16 cellular contexts compared by ENCODE assay signal in the genomic region with DNA sequence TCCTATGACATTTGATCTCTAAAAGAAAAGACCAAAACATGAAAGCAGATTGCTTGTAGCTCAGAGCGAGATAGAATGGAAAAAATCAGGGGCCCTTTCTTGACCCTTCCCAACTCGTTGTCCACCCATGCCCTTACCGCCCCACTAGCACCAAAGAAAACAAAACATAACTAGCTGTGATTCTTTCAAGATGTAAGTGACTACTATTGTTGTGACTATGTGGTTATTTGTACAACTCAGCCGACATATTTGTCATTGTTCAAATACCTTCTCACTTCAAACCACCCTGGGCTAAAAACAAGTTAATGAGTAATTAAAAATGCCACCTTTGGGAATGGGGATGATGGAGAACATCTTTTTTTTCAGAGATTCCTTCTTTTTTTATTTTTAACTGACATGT.
"Had no signal": no experiment of that assay in that cellular context is flagged by ENCODE, and none has a peak within 500 bp of the region (broad histone marks: within the 10 kb centered on the region; RNA-seq: fewer than 3 reads in every experiment).

No MANE protein-coding gene starts in this region.

- H3K4me3 Mint-ChIP-seq: activated B cell treated with CpG ODN at 0.5 μM for 24 hours; activated CD4-positive, alpha-beta T cell treated with anti-CD3 and anti-CD28 coated beads, Interleukin-2, amount 10 ng/mL, durations not matched to agents 7 days and 5 days; naive thymus-derived CD8-positive, alpha-beta T cell; stimulated activated naive B cell treated with anti-CD40 and anti-IgM and Interleukin-4, amounts not matched to agents 10 μg/mL and 1 μg/mL and 100 μg/mL, for 72 hours had no signal

- H2AFZ ChIP-seq: hepatocyte had no signal

- H3K27ac Mint-ChIP-seq: activated B cell treated with CpG ODN at 0.5 μM for 24 hours; activated CD4-positive, alpha-beta T cell treated with anti-CD3 and anti-CD28 coated beads, Interleukin-2, amount 10 ng/mL, durations not matched to agents 7 days and 5 days; activated naive CD4-positive, alpha-beta T cell treated with anti-CD3 and anti-CD28 coated beads, Interleukin-2, amount 50 U/mL, for 72 hours; naive thymus-derived CD8-positive, alpha-beta T cell; stimulated activated naive B cell treated with anti-CD40 and anti-IgM and Interleukin-4, amounts not matched to agents 10 μg/mL and 1 μg/mL and 100 μg/mL, for 72 hours had no signal

- H3K27me3 Mint-ChIP-seq: activated B cell treated with CpG ODN at 0.5 μM for 24 hours; activated CD4-positive, alpha-beta T cell treated with anti-CD3 and anti-CD28 coated beads, Interleukin-2, amount 10 ng/mL, durations not matched to agents 7 days and 5 days had no signal

- DNase-seq: activated B cell treated with CpG ODN at 0.5 μM for 24 hours; activated CD4-positive, alpha-beta T cell treated with anti-CD3 and anti-CD28 coated beads, Interleukin-2, amount 10 ng/mL, durations not matched to agents 7 days and 5 days; activated T-cell treated with anti-CD3 and anti-CD28 coated beads, Interleukin-2, amount 50 U/mL, for 1 hour; amygdala; left cardiac atrium; naive thymus-derived CD8-positive, alpha-beta T cell; stimulated activated CD4-positive, alpha-beta T cell treated with anti-CD3 and anti-CD28 coated beads, Interleukin-2, amount 100 ng/mL, for 24 hours; stimulated activated naive B cell treated with anti-CD40 and anti-IgM and Interleukin-4, amounts not matched to agents 10 μg/mL and 1 μg/mL and 100 μg/mL, for 72 hours had no signal

- H3K79me2 ChIP-seq: hepatocyte had no signal

- H3K4me1 ChIP-seq: breast epithelium, gastroesophageal sphincter, tibial nerve, vagina had no signal

- H3K36me3 ChIP-seq: breast epithelium, gastroesophageal sphincter, tibial nerve, vagina had no signal

- H3K4me2 ChIP-seq: hepatocyte had no signal

- H3K9me3 Mint-ChIP-seq: activated B cell treated with CpG ODN at 0.5 μM for 24 hours; activated CD4-positive, alpha-beta T cell treated with anti-CD3 and anti-CD28 coated beads, Interleukin-2, amount 10 ng/mL, durations not matched to agents 7 days and 5 days; activated naive CD4-positive, alpha-beta T cell treated with anti-CD3 and anti-CD28 coated beads, Interleukin-2, amount 50 U/mL, for 72 hours; naive thymus-derived CD8-positive, alpha-beta T cell; stimulated activated naive B cell treated with anti-CD40 and anti-IgM and Interleukin-4, amounts not matched to agents 10 μg/mL and 1 μg/mL and 100 μg/mL, for 72 hours had no signal

- H3K27ac ChIP-seq: breast epithelium, gastroesophageal sphincter, hepatocyte, tibial nerve, vagina had no signal

- H3K36me3 Mint-ChIP-seq: activated naive CD4-positive, alpha-beta T cell treated with anti-CD3 and anti-CD28 coated beads, Interleukin-2, amount 50 U/mL, for 72 hours; naive thymus-derived CD8-positive, alpha-beta T cell; stimulated activated naive B cell treated with anti-CD40 and anti-IgM and Interleukin-4, amounts not matched to agents 10 μg/mL and 1 μg/mL and 100 μg/mL, for 72 hours had no signal

- H3K4me3 ChIP-seq: breast epithelium, gastroesophageal sphincter, hepatocyte, lung, tibial nerve, vagina had no signal

- H3K4me1 Mint-ChIP-seq: activated B cell treated with CpG ODN at 0.5 μM for 24 hours; activated CD4-positive, alpha-beta T cell treated with anti-CD3 and anti-CD28 coated beads, Interleukin-2, amount 10 ng/mL, durations not matched to agents 7 days and 5 days; naive thymus-derived CD8-positive, alpha-beta T cell; stimulated activated naive B cell treated with anti-CD40 and anti-IgM and Interleukin-4, amounts not matched to agents 10 μg/mL and 1 μg/mL and 100 μg/mL, for 72 hours had no signal

- ATAC-seq: activated naive CD4-positive, alpha-beta T cell treated with anti-CD3 and anti-CD28 coated beads, Interleukin-2, amount 50 U/mL, for 72 hours; gastroesophageal sphincter; left cardiac atrium; naive thymus-derived CD8-positive, alpha-beta T cell; sciatic nerve; stimulated activated naive B cell treated with anti-CD40 and anti-IgM and Interleukin-4, amounts not matched to agents 10 μg/mL and 1 μg/mL and 100 μg/mL, for 72 hours had no signal

- H3K27me3 ChIP-seq: gastroesophageal sphincter, hepatocyte, vagina had no signal

- H3K9me3 ChIP-seq: breast epithelium, gastroesophageal sphincter, tibial nerve, vagina had no signal
